12 cellular contexts compared by ENCODE assay signal in genomic region chr1:99181892-99182291, GRCh38.
"Had no signal": no experiment of that assay in that cellular context is flagged by ENCODE, and none has a peak within 500 bp of the region (broad histone marks: within the 10 kb centered on the region; RNA-seq: fewer than 3 reads in every experiment).

No MANE protein-coding gene starts in this region.

- H3K27me3 ChIP-seq: esophagus muscularis mucosa, heart right ventricle, neutrophil had no signal

- H3K4me3 ChIP-seq: esophagus muscularis mucosa, heart right ventricle had no signal

- DNase-seq: activated CD4-positive, alpha-beta T cell treated with anti-CD3 and anti-CD28 coated beads, Interleukin-2, amount 10 ng/mL, durations not matched to agents 24 days and 14 days; activated CD4-positive, CD25-positive, alpha-beta regulatory T cell; activated CD8-positive, alpha-beta memory T cell treated with anti-CD3 and anti-CD28 coated beads, Interleukin-2, amount 50 U/mL, for 48 hours; activated naive CD4-positive, alpha-beta T cell treated with Interleukin-2 at 50 U/mL for 16 hours; aorta; foreskin melanocyte; heart right ventricle; naive B cell; SW 1271 had no signal

- H3K27ac ChIP-seq: esophagus muscularis mucosa, neutrophil had no signal

- FAIRE-seq: TTC549 had no signal

- H3K9me3 ChIP-seq: esophagus muscularis mucosa, heart right ventricle, neutrophil had no signal

- H3K36me3 ChIP-seq: esophagus muscularis mucosa, heart right ventricle, neutrophil had no signal
